In genomic region chr17:51710289-51710979, GRCh38 we compare ENCODE assay signal across 21 cellular contexts.
"Had no signal": no experiment of that assay in that cellular context is flagged by ENCODE, and none has a peak within 500 bp of the region (broad histone marks: within the 10 kb centered on the region; RNA-seq: fewer than 3 reads in every experiment).

No MANE protein-coding gene starts in this region.

- H3K4me1 Mint-ChIP-seq: activated naive CD8-positive, alpha-beta T cell treated with anti-CD3 and anti-CD28 coated beads for 36 hours; activated T-helper 17 cell treated with anti-CD3 and anti-CD28 coated beads, Interleukin-2, amount 50 U/mL, for 72 hours; immature natural killer cell had no signal

- H3K9me3 Mint-ChIP-seq: activated naive CD8-positive, alpha-beta T cell treated with anti-CD3 and anti-CD28 coated beads for 36 hours; activated T-cell treated with anti-CD3 and anti-CD28 coated beads, Interleukin-2, amount 50 U/mL, for 24 hours; activated T-helper 17 cell treated with anti-CD3 and anti-CD28 coated beads, Interleukin-2, amount 50 U/mL, for 72 hours; dendritic cell treated with granulocyte-macrophage colony-stimulating factor and Interleukin-4, amounts not matched to agents 40 ng/mL and 50 ng/mL, for 4 days; immature natural killer cell; neural crest cell had no signal

- H3K27ac Mint-ChIP-seq: activated CD8-positive, alpha-beta T cell treated with anti-CD3 and anti-CD28 coated beads, Interleukin-2, amount 10 ng/mL, durations not matched to agents 7 days and 5 days; activated naive CD8-positive, alpha-beta T cell treated with anti-CD3 and anti-CD28 coated beads for 36 hours; activated T-cell treated with anti-CD3 and anti-CD28 coated beads, Interleukin-2, amount 50 U/mL, for 24 hours; activated T-helper 17 cell treated with anti-CD3 and anti-CD28 coated beads, Interleukin-2, amount 50 U/mL, for 72 hours; dendritic cell treated with granulocyte-macrophage colony-stimulating factor and Interleukin-4, amounts not matched to agents 40 ng/mL and 50 ng/mL, for 4 days; immature natural killer cell had no signal

- H3K4me3 Mint-ChIP-seq: activated CD8-positive, alpha-beta T cell treated with anti-CD3 and anti-CD28 coated beads, Interleukin-2, amount 10 ng/mL, durations not matched to agents 7 days and 5 days; activated naive CD8-positive, alpha-beta T cell treated with anti-CD3 and anti-CD28 coated beads for 36 hours; activated T-cell treated with anti-CD3 and anti-CD28 coated beads, Interleukin-2, amount 50 U/mL, for 24 hours; activated T-helper 17 cell treated with anti-CD3 and anti-CD28 coated beads, Interleukin-2, amount 50 U/mL, for 72 hours; dendritic cell treated with granulocyte-macrophage colony-stimulating factor and Interleukin-4, amounts not matched to agents 40 ng/mL and 50 ng/mL, for 4 days; immature natural killer cell; neural crest cell had no signal

- DNase-seq: activated CD4-positive, alpha-beta T cell treated with anti-CD3 and anti-CD28 coated beads for 1 hour; activated CD4-positive, alpha-beta T cell treated with anti-CD3 and anti-CD28 coated beads, Interleukin-2, amount 50 U/mL, for 1 hour; activated CD8-positive, alpha-beta T cell treated with anti-CD3 and anti-CD28 coated beads, Interleukin-2, amount 10 ng/mL, durations not matched to agents 7 days and 5 days; activated naive CD4-positive, alpha-beta T cell; activated naive CD8-positive, alpha-beta T cell treated with anti-CD3 and anti-CD28 coated beads for 36 hours; activated T-cell treated with anti-CD3 and anti-CD28 coated beads, Interleukin-2, amount 50 U/mL, for 24 hours; amniotic stem cell; effector CD4-positive, alpha-beta T cell; erythroblast; foreskin fibroblast; immature natural killer cell; mesenchymal stem cell; mucosa of descending colon; occipital lobe; stimulated activated CD4-positive, alpha-beta T cell treated with anti-CD3 and anti-CD28 coated beads, Interleukin-4, amount 100 ng/mL, for 24 hours; stimulated activated naive CD4-positive, alpha-beta T cell treated with Interleukin-2 at 50 U/mL for 16 hours; T-helper 9 cell had no signal

- H3K27me3 Mint-ChIP-seq: dendritic cell treated with granulocyte-macrophage colony-stimulating factor and Interleukin-4, amounts not matched to agents 40 ng/mL and 50 ng/mL, for 4 days had no signal

- H3K27me3 ChIP-seq: cardiac muscle cell had no signal

- ATAC-seq: activated CD8-positive, alpha-beta T cell treated with anti-CD3 and anti-CD28 coated beads, Interleukin-2, amount 10 ng/mL, durations not matched to agents 7 days and 5 days; activated T-helper 17 cell treated with anti-CD3 and anti-CD28 coated beads, Interleukin-2, amount 50 U/mL, for 72 hours; mucosa of descending colon had no signal

- H3K36me3 Mint-ChIP-seq: activated naive CD8-positive, alpha-beta T cell treated with anti-CD3 and anti-CD28 coated beads for 36 hours; immature natural killer cell had no signal

- H3K36me3 ChIP-seq: cardiac muscle cell had no signal

- H3K4me3 ChIP-seq: cardiac muscle cell, mucosa of descending colon had no signal

- H3K9me3 ChIP-seq: mucosa of descending colon had no signal

- H3K27ac ChIP-seq: cardiac muscle cell had no signal
